2 cellular contexts compared by ENCODE assay signal in genomic region chr2:43224571-43225092, GRCh38.
TF ChIP-seq lines count a peak whose summit lies in the region.

No MANE protein-coding gene starts in this region.

TF ChIP-seq in K562, 482 proteins besides CTCF, POLR2A, EP300 and RAD21 (continued from another document):
- TF ChIP-seq FOXM1 (IDR thresholded peaks at IDR 0.05; ENCODE audit: low read depth) (no peak), FOXM1 (CRISPR knock-in tag; IDR thresholded peaks at IDR 0.05; ENCODE audit: low read depth) (0 out of 2 replicates have a peak, but pooled peaks have one; percentile 64), PRPF4 (IDR thresholded peaks at IDR 0.05; ENCODE audit: insufficient read depth, low read depth, low read length, poor library complexity, severe bottlenecking) (peak; percentile 3), NR1H2 (CRISPR knock-in tag; IDR thresholded peaks at IDR 0.05) (no peak), RBBP5 (IDR thresholded peaks at IDR 0.05; ENCODE audit: borderline replicate concordance, insufficient read depth, low read length, poor library complexity, severe bottlenecking) (peak; percentile 92), SLC30A9 (CRISPR knock-in tag; IDR thresholded peaks at IDR 0.05) (0 out of 2 replicates have a peak, but pooled peaks have one; percentile 22), SMAD4 (CRISPR knock-in tag; conservative IDR thresholded peaks at IDR 0.05) (0 out of 2 replicates have a peak, but pooled peaks have one; percentile 60), KLF10 (CRISPR knock-in tag; IDR thresholded peaks at IDR 0.05) (no peak), E2F3 (CRISPR knock-in tag; IDR thresholded peaks at IDR 0.05) (0 out of 2 replicates have a peak, but pooled peaks have one; percentile 20), POLR2G (IDR thresholded peaks at IDR 0.05; ENCODE audit: low read depth, low read length) (peak; percentile 57), HDAC8 (tag; IDR thresholded peaks at IDR 0.05) (0 out of 2 replicates have a peak, but pooled peaks have one; percentile 9), ZFX (CRISPR knock-in tag; IDR thresholded peaks at IDR 0.05) (peak; percentile 63), TAF1 (IDR thresholded peaks at IDR 0.05; ENCODE audit: control insufficient read depth, extremely low read depth, insufficient read depth, low read length, severe bottlenecking) (peak; percentile 1), SIN3A (IDR thresholded peaks at IDR 0.05; ENCODE audit: borderline replicate concordance in 2 of 2, control insufficient read depth in 1 of 2, low read depth in 2 of 2, low read length in 2 of 2) (0 out of 4 replicates have a peak, but pooled peaks of 1 of the 2 experiments have one; percentile 3), UBTF (IDR thresholded peaks at IDR 0.05; ENCODE audit: borderline replicate concordance in 1 of 2, low read depth in 2 of 2, low read length in 2 of 2) (peak in 1 of 2 experiments; percentile 67; a peak in 2 of 4 replicates), PTBP1 (IDR thresholded peaks at IDR 0.05; ENCODE audit: low read depth, low read length) (peak; percentile 63; the same call in 1 of the 2 replicates), CAMTA2 (CRISPR knock-in tag; conservative IDR thresholded peaks at IDR 0.05) (0 out of 2 replicates have a peak, but pooled peaks have one; percentile 21), THRAP3 (IDR thresholded peaks at IDR 0.05; ENCODE audit: borderline replicate concordance) (no peak), RB1 (IDR thresholded peaks at IDR 0.05; ENCODE audit: low read depth) (peak; percentile 52; the same call in 1 of the 2 replicates), ATF1 (CRISPR knock-in tag; IDR thresholded peaks at IDR 0.05) (no peak), ATF1 (tag; IDR thresholded peaks at IDR 0.05) (peak; percentile 24; the same call in 1 of the 2 replicates), CCNT2 (IDR thresholded peaks at IDR 0.05; ENCODE audit: borderline replicate concordance, extremely low read depth, insufficient read length, low read depth, low read length) (peak; percentile 39), ETS1 (conservative IDR thresholded peaks at IDR 0.05; ENCODE audit: control insufficient read depth, low read depth, low read length) (0 out of 2 replicates have a peak, but pooled peaks have one; percentile 22), FIP1L1 (IDR thresholded peaks at IDR 0.05; ENCODE audit: low read depth, low read length, poor library complexity, severe bottlenecking) (peak; percentile 13), MLLT1 (IDR thresholded peaks at IDR 0.05) (no peak), TCF3 (CRISPR knock-in tag; IDR thresholded peaks at IDR 0.05) (no peak), CBX5 (IDR thresholded peaks at IDR 0.05; ENCODE audit: borderline replicate concordance, low read depth) (no peak), LARP7 (IDR thresholded peaks at IDR 0.05) (no peak), ARID1B (IDR thresholded peaks at IDR 0.05) (no peak), ZNF644 (tag; IDR thresholded peaks at IDR 0.05; ENCODE audit: low read depth) (no peak), RBFOX2 (IDR thresholded peaks at IDR 0.05; ENCODE audit: low read depth, low read length) (peak; percentile 48), ETV5 (CRISPR knock-in tag; IDR thresholded peaks at IDR 0.05; ENCODE audit: low read depth) (0 out of 2 replicates have a peak, but pooled peaks have one; percentile 39)

TF ChIP-seq in liver, 16 proteins besides CTCF, POLR2A, EP300 and RAD21 (continued from another document):
- TF ChIP-seq REST (IDR thresholded peaks at IDR 0.05) (no peak), GABPA (IDR thresholded peaks at IDR 0.05 in 1 of 2, conservative IDR thresholded peaks at IDR 0.05 in 1 of 2) (no peak), ZBTB33 (IDR thresholded peaks at IDR 0.05) (no peak), YY1 (IDR thresholded peaks at IDR 0.05) (no peak), EGR1 (IDR thresholded peaks at IDR 0.05; ENCODE audit: low read depth in 2 of 2) (no peak), FOXA2 (IDR thresholded peaks at IDR 0.05) (no peak), SP1 (IDR thresholded peaks at IDR 0.05) (no peak)
